9 cellular contexts compared by ENCODE assay signal in genomic region chr6:98769546-98769945, GRCh38.
DNase-seq lines count a peak whose midpoint lies in the region; ATAC-seq lines count a peak whose summit lies in the region.
"Had no signal": no experiment of that assay in that cellular context is flagged by ENCODE, and none has a peak within 500 bp of the region (broad histone marks: within the 10 kb centered on the region; RNA-seq: fewer than 3 reads in every experiment).

No MANE protein-coding gene starts in this region.

- peak; percentile 7 for DNase-seq in activated naive CD8-positive, alpha-beta T cell treated with anti-CD3 and anti-CD28 coated beads for 36 hours
- no peak for DNase-seq in activated naive CD8-positive, alpha-beta T cell treated with anti-CD3 and anti-CD28 coated beads, Interleukin-2, amount 50 U/mL, for 24 hours
- peak; percentile 55 for DNase-seq in HT1080 (ENCODE audit: low read depth)
- DNase-seq in activated CD8-positive, alpha-beta T cell treated with anti-CD3 and anti-CD28 coated beads, Interleukin-2, amount 10 ng/mL, durations not matched to agents 7 days and 5 days, result peak; percentile 23
- peak; percentile 4 for DNase-seq in stimulated activated CD4-positive, alpha-beta T cell treated with anti-CD3 and anti-CD28 coated beads, Interleukin-1b, Interleukin-23, amount 100 ng/mL, for 48 hours

- H3K27ac Mint-ChIP-seq in activated naive CD8-positive, alpha-beta T cell treated with anti-CD3 and anti-CD28 coated beads for 36 hours, result no peak overlapping the region
- H3K27ac Mint-ChIP-seq in activated naive CD8-positive, alpha-beta T cell treated with anti-CD3 and anti-CD28 coated beads, Interleukin-2, amount 50 U/mL, for 24 hours, result no peak overlapping the region
- H3K27ac Mint-ChIP-seq in activated CD8-positive, alpha-beta T cell treated with anti-CD3 and anti-CD28 coated beads, Interleukin-2, amount 10 ng/mL, durations not matched to agents 7 days and 5 days, result no peak overlapping the region
- H3K27ac Mint-ChIP-seq: naive thymus-derived CD4-positive, alpha-beta T cell had no signal

- no peaks in the 10 kb centered on the region for H3K36me3 Mint-ChIP-seq in activated naive CD8-positive, alpha-beta T cell treated with anti-CD3 and anti-CD28 coated beads for 36 hours
- no peaks in the 10 kb centered on the region for H3K36me3 Mint-ChIP-seq in activated naive CD8-positive, alpha-beta T cell treated with anti-CD3 and anti-CD28 coated beads, Interleukin-2, amount 50 U/mL, for 24 hours (ENCODE audit: low read depth)
- H3K36me3 Mint-ChIP-seq in activated CD8-positive, alpha-beta T cell treated with anti-CD3 and anti-CD28 coated beads, Interleukin-2, amount 10 ng/mL, durations not matched to agents 7 days and 5 days (ENCODE audit: low read depth), result no peaks in the 10 kb centered on the region
- H3K36me3 Mint-ChIP-seq: naive thymus-derived CD4-positive, alpha-beta T cell had no signal

- no peak overlapping the region for H3K4me3 Mint-ChIP-seq in activated naive CD8-positive, alpha-beta T cell treated with anti-CD3 and anti-CD28 coated beads for 36 hours
- no peak overlapping the region for H3K4me3 Mint-ChIP-seq in activated naive CD8-positive, alpha-beta T cell treated with anti-CD3 and anti-CD28 coated beads, Interleukin-2, amount 50 U/mL, for 24 hours
- H3K4me3 Mint-ChIP-seq in activated CD8-positive, alpha-beta T cell treated with anti-CD3 and anti-CD28 coated beads, Interleukin-2, amount 10 ng/mL, durations not matched to agents 7 days and 5 days, result no peak overlapping the region
- H3K4me3 Mint-ChIP-seq: naive thymus-derived CD4-positive, alpha-beta T cell had no signal

- no peaks in the 10 kb centered on the region for H3K4me1 Mint-ChIP-seq in activated naive CD8-positive, alpha-beta T cell treated with anti-CD3 and anti-CD28 coated beads for 36 hours
- H3K4me1 Mint-ChIP-seq in activated naive CD8-positive, alpha-beta T cell treated with anti-CD3 and anti-CD28 coated beads, Interleukin-2, amount 50 U/mL, for 24 hours, result no peaks in the 10 kb centered on the region
- no peaks in the 10 kb centered on the region for H3K4me1 Mint-ChIP-seq in activated CD8-positive, alpha-beta T cell treated with anti-CD3 and anti-CD28 coated beads, Interleukin-2, amount 10 ng/mL, durations not matched to agents 7 days and 5 days (ENCODE audit: low read depth)

- CTCF ChIA-PET in activated CD8-positive, alpha-beta T cell treated with anti-CD3 and anti-CD28 coated beads, Interleukin-2, amount 10 ng/mL, durations not matched to agents 7 days and 5 days (lab: Charles Lee), result interaction anchor here (1.3 kb wide), 2 partner anchors 76 to 350 kb away, joined by 3 to 7 read pairs; no protein-coding TSS in a partner anchor

- no peaks in the 10 kb centered on the region for H3K9me3 Mint-ChIP-seq in activated naive CD8-positive, alpha-beta T cell treated with anti-CD3 and anti-CD28 coated beads for 36 hours
- no peaks in the 10 kb centered on the region for H3K9me3 Mint-ChIP-seq in activated naive CD8-positive, alpha-beta T cell treated with anti-CD3 and anti-CD28 coated beads, Interleukin-2, amount 50 U/mL, for 24 hours
- no peaks in the 10 kb centered on the region for H3K9me3 Mint-ChIP-seq in activated CD8-positive, alpha-beta T cell treated with anti-CD3 and anti-CD28 coated beads, Interleukin-2, amount 10 ng/mL, durations not matched to agents 7 days and 5 days (ENCODE audit: insufficient read depth)
- H3K9me3 Mint-ChIP-seq: naive thymus-derived CD4-positive, alpha-beta T cell had no signal

- POLR2A ChIA-PET in activated CD8-positive, alpha-beta T cell treated with anti-CD3 and anti-CD28 coated beads, Interleukin-2, amount 10 ng/mL, durations not matched to agents 7 days and 5 days (lab: Charles Lee), result no interaction called here

- peaks cover 44% of the 10 kb centered on the region for H3K27me3 Mint-ChIP-seq in activated naive CD8-positive, alpha-beta T cell treated with anti-CD3 and anti-CD28 coated beads for 36 hours
- H3K27me3 Mint-ChIP-seq in activated naive CD8-positive, alpha-beta T cell treated with anti-CD3 and anti-CD28 coated beads, Interleukin-2, amount 50 U/mL, for 24 hours, result peaks cover 36% of the 10 kb centered on the region
- H3K27me3 Mint-ChIP-seq in activated CD8-positive, alpha-beta T cell treated with anti-CD3 and anti-CD28 coated beads, Interleukin-2, amount 10 ng/mL, durations not matched to agents 7 days and 5 days (ENCODE audit: low read depth), result peaks cover 3% of the 10 kb centered on the region

- no peak for ATAC-seq in activated naive CD8-positive, alpha-beta T cell treated with anti-CD3 and anti-CD28 coated beads, Interleukin-2, amount 50 U/mL, for 24 hours
- ATAC-seq in activated CD8-positive, alpha-beta T cell treated with anti-CD3 and anti-CD28 coated beads, Interleukin-2, amount 10 ng/mL, durations not matched to agents 7 days and 5 days, result no peak
- no peak for ATAC-seq in HG02981 (IDR thresholded peaks at IDR 0.05; ENCODE audit: unreplicated experiment)
- no peak for ATAC-seq in HG02623 (IDR thresholded peaks at IDR 0.05; ENCODE audit: unreplicated experiment)
- ATAC-seq in activated CD4-positive, CD25-positive, alpha-beta regulatory T cell treated with anti-CD3 and anti-CD28 coated beads, Interleukin-2, amount 50 U/mL, for 24 hours, result no peak
- ATAC-seq: naive thymus-derived CD4-positive, alpha-beta T cell had no signal
